In the genomic region with DNA sequence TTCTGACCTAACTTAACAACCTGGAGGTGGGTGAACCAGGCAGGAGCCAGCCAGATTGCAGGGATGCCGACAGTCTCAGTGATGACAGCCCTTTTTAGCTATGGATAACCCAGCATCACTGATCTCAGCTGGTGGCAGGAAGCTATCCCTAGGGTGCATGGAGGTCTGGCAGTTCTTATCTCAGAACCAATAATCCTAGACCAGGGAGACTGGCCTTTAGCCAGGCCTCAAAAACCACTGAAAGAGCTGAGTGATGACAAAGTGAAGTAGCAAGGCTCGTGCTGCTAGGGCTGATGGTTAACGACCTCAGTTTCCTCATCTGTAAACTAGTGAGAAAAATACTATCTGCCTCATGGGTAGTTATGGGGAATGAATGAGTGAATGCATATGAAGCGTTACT, we compare ENCODE assay signal across 11 cellular contexts.
DNase-seq lines count a peak whose midpoint lies in the region; ATAC-seq, FAIRE-seq and TF ChIP-seq lines count a peak whose summit lies in the region.
"Had no signal": no experiment of that assay in that cellular context is flagged by ENCODE, and none has a peak within 500 bp of the region (broad histone marks: within the 10 kb centered on the region; RNA-seq: fewer than 3 reads in every experiment).

No MANE protein-coding gene starts in this region.

- no peak for FAIRE-seq in pancreas (lab: Jason Lieb, UNC)

- H3K4me3 ChIP-seq in CD8-positive, alpha-beta memory T cell (ENCODE audit: low read length) = no peak overlapping the region
- H3K4me3 ChIP-seq in HEK293 (ENCODE audit: low read depth, low read length) (no peak overlapping the region), mesendoderm (ENCODE audit: low read length) (no peak overlapping the region), pancreas (no peak overlapping the region)

- peak overlapping the region; percentile 58 for H3K56ac ChIP-seq in mesendoderm (ENCODE audit: low read length)

- H3K27ac ChIP-seq in CD8-positive, alpha-beta memory T cell (ENCODE audit: low read depth, low read length) = no peak overlapping the region
- H3K27ac ChIP-seq in HEK293 (ENCODE audit: extremely low read depth, low read depth, low read length) = no peak overlapping the region
- H3K27ac ChIP-seq in mesendoderm (ENCODE audit: low read depth, low read length) = peak overlapping the region; percentile 63
- no peak overlapping the region for H3K27ac ChIP-seq in pancreas
- H3K27ac ChIP-seq: VCaP had no signal

- intact Hi-C loops in pancreas (cut with DNase I) = no loop called here

- no peak overlapping the region for H3K23ac ChIP-seq in mesendoderm (ENCODE audit: low read length)

- H3K27me3 Mint-ChIP-seq in CD8-positive, alpha-beta memory T cell = no peaks in the 10 kb centered on the region

- peaks cover 45 to 76% (median 62%) of the 10 kb centered on the region in 3 donors for H3K4me1 Mint-ChIP-seq in CD8-positive, alpha-beta memory T cell

- no peak for ATAC-seq in pancreas

- CTCF ChIA-PET in CD8-positive, alpha-beta memory T cell (lab: Charles Lee) = interaction anchor here (1.9 to 19.5 kb wide), 3 partner anchors 10 to 156 kb away, joined by 5 to 346 read pairs (median 51); no protein-coding TSS in a partner anchor
- CTCF ChIA-PET in HEK293 (lab: Yijun Ruan, JAX) = interaction anchor here (1.2 to 2.6 kb wide), 4 partner anchors 10 to 160 kb away, joined by 4 to 24 read pairs (median 6); no protein-coding TSS in a partner anchor

- H4K8ac ChIP-seq in mesendoderm (ENCODE audit: low read depth, low read length) = no peak overlapping the region

- H2BK120ac ChIP-seq in mesendoderm (ENCODE audit: low read depth, low read length) = no peak overlapping the region

- H3K9me3 ChIP-seq in CD8-positive, alpha-beta memory T cell (ENCODE audit: low read length) = no peaks in the 10 kb centered on the region
- H3K9me3 ChIP-seq in HEK293 (ENCODE audit: control insufficient read depth, insufficient read depth, low read depth, low read length) (no peaks in the 10 kb centered on the region), pancreas (no peaks in the 10 kb centered on the region)

- peak overlapping the region; percentile 21 to 98 (median 31) for H3K4me3 Mint-ChIP-seq in CD8-positive, alpha-beta memory T cell

- H3K36me3 Mint-ChIP-seq in CD8-positive, alpha-beta memory T cell = peaks cover 0 to 2% (median 0%) of the 10 kb centered on the region in 3 donors

- no peaks in the 10 kb centered on the region for H3K79me1 ChIP-seq in mesendoderm (ENCODE audit: low read length)

- DNase-seq in CD8-positive, alpha-beta memory T cell = no peak
- peak; percentile 45 to 47 for DNase-seq in activated T-cell treated with anti-CD3 and anti-CD28 coated beads, Interleukin-2, amount 50 U/mL, for 48 hours
- peak; percentile 82 for DNase-seq in mesendoderm
- DNase-seq in NCI-H1694 (lab: John Stamatoyannopoulos, UW) = no peak
- DNase-seq in DMS53 treated with DMSO at 0.1 percent for 48 hours (lab: John Stamatoyannopoulos, UW; ENCODE audit: unreplicated experiment) = no peak
- no peak for DNase-seq in pancreas
- no peak for DNase-seq in cortex of kidney (lab: John Stamatoyannopoulos, UW)
- DNase-seq: NCI-H1092 treated with DMSO at 0.1 percent for 48 hours; NK-92 treated with Interleukin-12 subunit alpha and Interleukin-12 subunit beta, amount 100 ng/mL, for 24 hours had no signal

- no peak overlapping the region for H2BK15ac ChIP-seq in mesendoderm (replicated peaks; ENCODE audit: low read depth)

- H3K4me1 ChIP-seq in CD8-positive, alpha-beta memory T cell (ENCODE audit: insufficient read depth, low read length) = peaks cover 25% of the 10 kb centered on the region
- H3K4me1 ChIP-seq in HEK293 (ENCODE audit: control insufficient read depth, insufficient read depth, low read length) (peaks cover 11% of the 10 kb centered on the region), mesendoderm (ENCODE audit: control insufficient read depth, low read depth, low read length) (peaks cover 13% of the 10 kb centered on the region), pancreas (peaks cover 0 to 5% (median 4%) of the 10 kb centered on the region in 3 donors)

- no peak overlapping the region for H3K9ac ChIP-seq in mesendoderm (ENCODE audit: low read length)

- H3K36me3 ChIP-seq in CD8-positive, alpha-beta memory T cell (ENCODE audit: insufficient read depth, low read length) = no peaks in the 10 kb centered on the region
- H3K36me3 ChIP-seq in HEK293 (ENCODE audit: control insufficient read depth in 2 of 2, insufficient read depth in 1 of 2, low read length in 2 of 2) = no peaks in the 10 kb centered on the region
- no peaks in the 10 kb centered on the region for H3K36me3 ChIP-seq in mesendoderm (ENCODE audit: control insufficient read depth, insufficient read depth, low read length)
- no peaks in the 10 kb centered on the region for H3K36me3 ChIP-seq in pancreas

- TF ChIP-seq CTCF in HEK293 (tag by site-specific recombination; IDR thresholded peaks at IDR 0.05) = no peak
- no peak for TF ChIP-seq CTCF in pancreas (IDR thresholded peaks at IDR 0.05)

- H3K79me2 ChIP-seq in mesendoderm (ENCODE audit: control insufficient read depth, insufficient read depth, low read length) = peaks cover 4% of the 10 kb centered on the region

- H3K4ac ChIP-seq in mesendoderm (ENCODE audit: low read depth, low read length) = no peak overlapping the region

- H3K9me3 Mint-ChIP-seq in CD8-positive, alpha-beta memory T cell = no peaks in the 10 kb centered on the region

- POLR2A ChIA-PET in CD8-positive, alpha-beta memory T cell (lab: Charles Lee) = interaction anchor here (0.7 kb wide), 1 partner anchor 169 kb away, joined by 3 read pairs; the partner anchor contains the start of gene YAE1
- POLR2A ChIA-PET in HEK293 (lab: Yijun Ruan, JAX) = interaction anchor here (0.6 to 1.8 kb wide), 5 partner anchors 74 to 115 kb away, joined by 3 to 5 read pairs (median 3); partner anchors contain the start of gene RALA

- no peaks in the 10 kb centered on the region for H3K27me3 ChIP-seq in CD8-positive, alpha-beta memory T cell (ENCODE audit: insufficient read depth, low read length, poor library complexity, severe bottlenecking)
- no peaks in the 10 kb centered on the region for H3K27me3 ChIP-seq in mesendoderm (ENCODE audit: insufficient read depth, low read length, poor library complexity)
- H3K27me3 ChIP-seq in pancreas = no peaks in the 10 kb centered on the region

- H3K27ac Mint-ChIP-seq in CD8-positive, alpha-beta memory T cell = peak overlapping the region in 7 of 8 donors; percentile 9 to 99 (median 91)

- H3K4me2 ChIP-seq in mesendoderm (ENCODE audit: low read length) = peak overlapping the region; percentile 27

- H3K18ac ChIP-seq in mesendoderm (ENCODE audit: low read length) = peak overlapping the region; percentile 78

- H4K5ac ChIP-seq in mesendoderm (ENCODE audit: low read length) = no peak overlapping the region

- H2BK5ac ChIP-seq in mesendoderm (ENCODE audit: low read length) = no peak overlapping the region

- WGBS in mesendoderm (ENCODE audit: extremely low coverage, insufficient coverage, low lambda C conversion rate) = no CpG with 5 or more reads among the region's 4 CpGs
- WGBS in pancreas, 2 donors = 66 to 79% methylated on average over 4 of the region's 4 CpGs

- no peak overlapping the region for H2AK5ac ChIP-seq in mesendoderm (ENCODE audit: low read length)

TF ChIP-seq in HEK293, 187 proteins besides CTCF, POLR2A, EP300 and RAD21 (continues in another document):
- TF ChIP-seq ZBTB8A (tag by site-specific recombination; IDR thresholded peaks at IDR 0.05) = no peak
- TF ChIP-seq ZNF404 (tag by site-specific recombination; IDR thresholded peaks at IDR 0.05) = no peak
- no peak for TF ChIP-seq HOXD13 (CRISPR knock-in tag; IDR thresholded peaks at IDR 0.05; ENCODE audit: borderline replicate concordance)
- peak; percentile 34; the same call in 1 of the 2 replicates for TF ChIP-seq FEZF1 (tag by site-specific recombination; IDR thresholded peaks at IDR 0.05)
- TF ChIP-seq ZBTB17 (tag by site-specific recombination; IDR thresholded peaks at IDR 0.05) = 0 out of 2 replicates have a peak, but pooled peaks have one; percentile 29
- peak; percentile 67 for TF ChIP-seq OSR2 (tag by site-specific recombination; IDR thresholded peaks at IDR 0.05)
- TF ChIP-seq GLIS1 (tag by site-specific recombination; IDR thresholded peaks at IDR 0.05) = peak; percentile 79
- TF ChIP-seq PRDM6 (tag by site-specific recombination; IDR thresholded peaks at IDR 0.05) = no peak
- TF ChIP-seq ZNF292 (tag by site-specific recombination; IDR thresholded peaks at IDR 0.05; ENCODE audit: borderline replicate concordance, low read depth) = no peak
- no peak for TF ChIP-seq ZNF341 (tag by site-specific recombination; IDR thresholded peaks at IDR 0.05; ENCODE audit: low read depth)
- TF ChIP-seq ZNF629 (tag by site-specific recombination; IDR thresholded peaks at IDR 0.05) = peak; percentile 57
- no peak for TF ChIP-seq ZNF10 (tag by site-specific recombination; IDR thresholded peaks at IDR 0.05)
- peak; percentile 91 for TF ChIP-seq ZIC2 (tag by site-specific recombination; IDR thresholded peaks at IDR 0.05)
- no peak for TF ChIP-seq ZNF513 (tag by site-specific recombination; IDR thresholded peaks at IDR 0.05)
- no peak for TF ChIP-seq ZEB2 (tag by site-specific recombination; IDR thresholded peaks at IDR 0.05)

Comparison
In these comparisons a context has a peak if more than half of its experiments do, and no peak if none do; other contexts are left out.
1. DNase-seq: peak in activated T-cell treated with anti-CD3 and anti-CD28 coated beads, Interleukin-2, amount 50 U/mL, for 48 hours (2 of 2) and mesendoderm (single experiment); none in CD8-positive, alpha-beta memory T cell (0 of 5), NCI-H1694 (single experiment), DMS53 treated with DMSO at 0.1 percent for 48 hours (single experiment), pancreas (0 of 6) and cortex of kidney (single experiment).